14 cellular contexts compared by ENCODE assay signal in genomic region chr1:201586806-201587205, GRCh38. TPM values are rescaled to one million over a fixed set of nuclear protein-coding genes. Genes with fewer than 3 reads are reported as not detected.
DNase-seq lines count a peak whose midpoint lies in the region; ATAC-seq and TF ChIP-seq lines count a peak whose summit lies in the region.
"Had no signal": no experiment of that assay in that cellular context is flagged by ENCODE, and none has a peak within 500 bp of the region (broad histone marks: within the 10 kb centered on the region; RNA-seq: fewer than 3 reads in every experiment).

No MANE protein-coding gene starts in this region.

- H2AFZ ChIP-seq in ACC112 (ENCODE audit: low read length, unreplicated experiment) (no peak overlapping the region), GM23248 (no peak overlapping the region), hepatocyte (no peak overlapping the region)

- peaks cover 52% of the 10 kb centered on the region for H3K79me2 ChIP-seq in ACC112 (ENCODE audit: control insufficient read depth, insufficient read depth, low read length, unreplicated experiment)
- H3K79me2 ChIP-seq in GM23248 (ENCODE audit: insufficient read depth): peaks cover 87% of the 10 kb centered on the region
- H3K79me2 ChIP-seq in hepatocyte: no peaks in the 10 kb centered on the region

- DNase-seq in GM23248 (no peak), mesenteric fat pad (ENCODE audit: low spot score) (peak; percentile 22), spleen (peak; percentile 15), GM03348 (ENCODE audit: low spot score) (no peak), hepatocyte (ENCODE audit: low spot score) (no peak), WTC11 (ENCODE audit: low spot score) (no peak)
- DNase-seq: Calu3; CD4-positive, alpha-beta T cell; DMS 273 treated with DMSO at 0.1 percent for 48 hours; GOT3 had no signal

- H3K4me3 ChIP-seq in ACC112 (ENCODE audit: low read depth, low read length): no peak overlapping the region
- no peak overlapping the region for H3K4me3 ChIP-seq in GM23248
- H3K4me3 ChIP-seq in spleen: no peak overlapping the region
- H3K4me3 ChIP-seq in hepatocyte: no peak overlapping the region
- H3K4me3 ChIP-seq: GM12878, HAP-1 had no signal

- no peak for ATAC-seq in WTC11
- ATAC-seq: GM12878, HepG2 had no signal

- H3K9ac ChIP-seq in GM23248: no peak overlapping the region

- TF ChIP-seq CTCF in spleen (IDR thresholded peaks at IDR 0.05 in 8 of 11, conservative IDR thresholded peaks at IDR 0.05 in 3 of 11) (no peak), hepatocyte (IDR thresholded peaks at IDR 0.05; ENCODE audit: poor library complexity) (no peak), WTC11 (IDR thresholded peaks at IDR 0.05) (no peak)

- H3K4me2 ChIP-seq in GM23248 (ENCODE audit: unreplicated experiment) (no peak overlapping the region), hepatocyte (no peak overlapping the region)

- peaks cover 31% of the 10 kb centered on the region for H3K4me1 Mint-ChIP-seq in WTC11

- no peak overlapping the region for H3K4me3 Mint-ChIP-seq in WTC11
- H3K4me3 Mint-ChIP-seq: CD4-positive, alpha-beta T cell had no signal

- in situ Hi-C loops in GM23248 (cut with MboI): no loop called here

- no peaks in the 10 kb centered on the region for H3K27me3 ChIP-seq in ACC112 (ENCODE audit: insufficient read depth, low read length)
- H3K27me3 ChIP-seq in GM23248 (replicated peaks; ENCODE audit: insufficient read depth): no peaks in the 10 kb centered on the region
- H3K27me3 ChIP-seq in spleen (replicated peaks in 1 of 7): no peaks in the 10 kb centered on the region
- H3K27me3 ChIP-seq in hepatocyte: no peaks in the 10 kb centered on the region

- WGBS in GM23248 (ENCODE audit: low coverage in 1 of 2, low lambda C conversion rate in 2 of 2, missing lambda C conversion rate in 2 of 2), 2 experiments: 94 to 96% methylated on average over 5 of the region's 5 CpGs
- WGBS in spleen, 5 donors: 79 to 88% (median 82%) methylated on average over 5 of the region's 5 CpGs
- WGBS in hepatocyte (ENCODE audit: low lambda C conversion rate, missing lambda C conversion rate): 94% methylated on average over 5 of the region's 5 CpGs

- H3K9me2 ChIP-seq in GM23248 (ENCODE audit: insufficient read depth) (no peaks in the 10 kb centered on the region), hepatocyte (replicated peaks; ENCODE audit: insufficient read depth) (no peaks in the 10 kb centered on the region)

- H3K9me3 ChIP-seq in GM23248 (ENCODE audit: low read depth): no peaks in the 10 kb centered on the region
- no peaks in the 10 kb centered on the region for H3K9me3 ChIP-seq in spleen
- H3K9me3 ChIP-seq in hepatocyte (ENCODE audit: low read depth): no peaks in the 10 kb centered on the region
- H3K9me3 ChIP-seq: HAP-1 had no signal

- POLR2A ChIA-PET in WTC11 (lab: Charles Lee): no interaction called here

- peaks cover 54% of the 10 kb centered on the region for H3F3A ChIP-seq in GM23248 (ENCODE audit: insufficient read depth)

- H3K36me3 ChIP-seq in ACC112 (ENCODE audit: insufficient read depth, low read length) (peaks cover 3% of the 10 kb centered on the region; the same call in 1 of the 2 replicates), GM23248 (ENCODE audit: low read depth) (0 out of 2 replicates have a peak, but pooled peaks cover 3% of the 10 kb centered on the region), spleen (no peaks in the 10 kb centered on the region), hepatocyte (replicated peaks; ENCODE audit: insufficient read depth, low read depth) (no peaks in the 10 kb centered on the region)
- H3K36me3 ChIP-seq: HAP-1 had no signal

- no peaks in the 10 kb centered on the region for H3K36me3 Mint-ChIP-seq in WTC11

- peaks cover 4% of the 10 kb centered on the region; the same call in 1 of the 2 replicates for H3K27me3 Mint-ChIP-seq in WTC11 (ENCODE audit: low read depth)

- H3K27ac Mint-ChIP-seq in WTC11: no peak overlapping the region
- H3K27ac Mint-ChIP-seq: CD4-positive, alpha-beta T cell had no signal

- peaks cover 51% of the 10 kb centered on the region for H3K4me1 ChIP-seq in ACC112 (ENCODE audit: control insufficient read depth, insufficient read depth, low read length, unreplicated experiment)
- peaks cover 51% of the 10 kb centered on the region for H3K4me1 ChIP-seq in GM23248 (ENCODE audit: insufficient read depth)
- peaks cover 0 to 22% (median 3%) of the 10 kb centered on the region in 6 donors for H3K4me1 ChIP-seq in spleen
- peaks cover 16% of the 10 kb centered on the region for H3K4me1 ChIP-seq in hepatocyte (ENCODE audit: insufficient read depth)
- H3K4me1 ChIP-seq: HAP-1 had no signal

- TF ChIP-seq POLR2A in spleen (IDR thresholded peaks at IDR 0.05): no peak

- intact Hi-C loops in spleen (cut with DNase I; ENCODE audit: low total_unique reads): no loop called here

- CTCF ChIA-PET in WTC11 (lab: Charles Lee): interaction anchor here (1.4 kb wide), 1 partner anchor 27 kb away, joined by 3 read pairs; no protein-coding TSS in a partner anchor

- peak overlapping the region; percentile 94 for H3K27ac ChIP-seq in ACC112 (ENCODE audit: low read depth, low read length)
- H3K27ac ChIP-seq in GM23248: peak overlapping the region; percentile 80
- H3K27ac ChIP-seq in spleen: no peak overlapping the region
- no peak overlapping the region for H3K27ac ChIP-seq in hepatocyte

- H4K20me1 ChIP-seq in GM23248 (ENCODE audit: insufficient read depth) (no peaks in the 10 kb centered on the region), hepatocyte (ENCODE audit: insufficient read depth, poor library complexity, severe bottlenecking) (no peaks in the 10 kb centered on the region)

- no peaks in the 10 kb centered on the region for H3K9me3 Mint-ChIP-seq in WTC11
- H3K9me3 Mint-ChIP-seq: CD4-positive, alpha-beta T cell had no signal

TF ChIP-seq in WTC11, 78 proteins besides CTCF, POLR2A, EP300 and RAD21 (continues in another document):
- no peak for TF ChIP-seq ZNF219 (CRISPR knock-in tag; IDR thresholded peaks at IDR 0.05; ENCODE audit: borderline replicate concordance)
- no peak for TF ChIP-seq USF1 (CRISPR knock-in tag; IDR thresholded peaks at IDR 0.05)
- TF ChIP-seq ATF1 (CRISPR knock-in tag; IDR thresholded peaks at IDR 0.05): no peak
- TF ChIP-seq CREB1 (CRISPR knock-in tag; IDR thresholded peaks at IDR 0.05): no peak
- TF ChIP-seq CDX4 (CRISPR knock-in tag; IDR thresholded peaks at IDR 0.05; ENCODE audit: borderline replicate concordance): no peak
- no peak for TF ChIP-seq NFE2L1 (CRISPR knock-in tag; IDR thresholded peaks at IDR 0.05)
- no peak for TF ChIP-seq RELA (CRISPR knock-in tag; IDR thresholded peaks at IDR 0.05; ENCODE audit: borderline replicate concordance)
- no peak for TF ChIP-seq MXD4 (CRISPR knock-in tag; IDR thresholded peaks at IDR 0.05; ENCODE audit: borderline replicate concordance)
- no peak for TF ChIP-seq MYBL2 (CRISPR knock-in tag; IDR thresholded peaks at IDR 0.05)
- no peak for TF ChIP-seq ZSCAN18 (CRISPR knock-in tag; IDR thresholded peaks at IDR 0.05)
- TF ChIP-seq GRHL2 (CRISPR knock-in tag; IDR thresholded peaks at IDR 0.05; ENCODE audit: insufficient replicate concordance, severe bottlenecking): no peak
- TF ChIP-seq OVOL2 (CRISPR knock-in tag; IDR thresholded peaks at IDR 0.05; ENCODE audit: borderline replicate concordance): no peak
- TF ChIP-seq FOXK1 (CRISPR knock-in tag; IDR thresholded peaks at IDR 0.05): no peak
- TF ChIP-seq SMAD3 (CRISPR knock-in tag; IDR thresholded peaks at IDR 0.05; ENCODE audit: borderline replicate concordance): no peak

RNA-seq across cellular contexts. Expression of gene NAV1, which starts 47.9 kb away (rescaled TPM):
- total RNA-seq in GM23248 (2014; rRNA removed; shearing (Covaris generic)): 79.0 and 81.8 TPM in 2 replicates
- polyA plus RNA-seq in GM23248 (2016; fragmentation: Nextera tagmentation; extraction: Ambion mirVana) (74.7 and 75.6 TPM in 2 replicates), spleen (1 to 10 TPM; 1.1 to 3.5 (median 1.2) TPM), hepatocyte (18.3 and 18.8 TPM in 2 replicates)
- total RNA-seq in mesenteric fat pad (133 TPM), spleen (10 to 100 TPM; 15.7 to 37.2 (median 27.4) TPM), hepatocyte (15.0 and 15.2 TPM in 2 replicates), WTC11 (2021) (41.0 to 51.0 TPM (median 46.2 TPM) in 3 replicates)
- total RNA-seq: HepG2 had no signal
- polyA plus RNA-seq: HepG2 had no signal

Comparison
In these comparisons a context has a peak if more than half of its experiments do, and no peak if none do; other contexts are left out.
1. H3K27ac ChIP-seq: peak in ACC112 (single experiment) and GM23248 (single experiment); none in spleen (0 of 8) and hepatocyte (single experiment).
2. DNase-seq: peak in mesenteric fat pad (single experiment) and spleen (single experiment); none in GM23248 (single experiment), GM03348 (single experiment), hepatocyte (single experiment) and WTC11 (single experiment).